ENCODE assay signal across 9 cellular contexts in the genomic region with DNA sequence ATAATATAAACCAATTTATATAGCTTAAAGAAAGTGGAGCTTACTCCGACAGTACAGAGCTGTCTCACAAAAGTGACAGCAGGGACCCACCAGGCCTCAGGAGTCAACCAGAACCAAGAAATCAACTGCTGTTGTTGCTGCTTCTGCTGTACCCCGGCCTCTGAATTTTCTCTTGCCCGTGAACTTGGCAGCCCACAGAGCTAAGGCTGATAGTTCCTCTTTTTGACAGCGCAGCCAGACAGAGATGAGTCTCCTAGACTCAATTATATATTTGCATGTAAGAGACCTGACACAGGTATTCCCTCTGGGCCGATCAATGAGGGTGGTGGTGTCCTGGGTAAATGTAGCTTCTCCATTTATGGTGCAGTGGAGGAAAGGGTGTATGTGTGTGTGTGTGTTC.
A peak's percentile ranks its signal among the peaks of the same experiment; 100 is the strongest.
DNase-seq lines count a peak whose midpoint lies in the region; ATAC-seq lines count a peak whose summit lies in the region.
"Had no signal": no experiment of that assay in that cellular context is flagged by ENCODE, and none has a peak within 500 bp of the region (broad histone marks: within the 10 kb centered on the region; RNA-seq: fewer than 3 reads in every experiment).

No MANE protein-coding gene starts in this region.

- H3K9me3 Mint-ChIP-seq in naive B cell: peaks cover 0 to 4% (median 0%) of the 10 kb centered on the region in 7 donors

- no peak overlapping the region for H3K27ac Mint-ChIP-seq in naive B cell
- H3K27ac Mint-ChIP-seq: activated naive CD8-positive, alpha-beta T cell had no signal

- DNase-seq in GM19238 (ENCODE audit: insufficient read length, low spot score) (peak; percentile 38), naive B cell (peak; percentile 17), SK-N-DZ (ENCODE audit: low spot score) (no peak), KG1 (lab: John Stamatoyannopoulos, UW) (no peak), Right ventricle myocardium inferior (ENCODE audit: missing footprints) (no peak)
- DNase-seq: NCI-H2227 treated with DMSO at 0.1 percent for 48 hours had no signal

- peaks cover 12 to 35% (median 19%) of the 10 kb centered on the region in 3 donors for H3K27me3 Mint-ChIP-seq in naive B cell

- no peak overlapping the region for H3K4me3 Mint-ChIP-seq in naive B cell
- H3K4me3 Mint-ChIP-seq: activated naive CD8-positive, alpha-beta T cell had no signal

- peak; percentile 99 for ATAC-seq in HG02642 (IDR thresholded peaks at IDR 0.05; ENCODE audit: poor library complexity, unreplicated experiment)
- peak; percentile 99 for ATAC-seq in HG03520 (IDR thresholded peaks at IDR 0.05; ENCODE audit: unreplicated experiment)
- ATAC-seq in naive B cell (ENCODE audit: low read depth in 2 of 2): peak; percentile 80 to 94
- ATAC-seq in Right ventricle myocardium inferior: no peak

- peaks cover 0 to 4% (median 3%) of the 10 kb centered on the region in 3 donors for H3K4me1 Mint-ChIP-seq in naive B cell

- H3K36me3 Mint-ChIP-seq in naive B cell: peaks cover 4 to 9% of the 10 kb centered on the region in 2 donors
- H3K36me3 Mint-ChIP-seq: activated naive CD8-positive, alpha-beta T cell had no signal

- intact Hi-C loops in Right ventricle myocardium inferior (cut with DNase I): no loop called here

Comparison
In these comparisons a context has a peak if more than half of its experiments do, and no peak if none do; other contexts are left out.
1. DNase-seq: peak in GM19238 (single experiment) and naive B cell (single experiment); none in SK-N-DZ (single experiment), KG1 (single experiment) and Right ventricle myocardium inferior (single experiment).